ENCODE assay signal across 1 cellular context in the genomic region with DNA sequence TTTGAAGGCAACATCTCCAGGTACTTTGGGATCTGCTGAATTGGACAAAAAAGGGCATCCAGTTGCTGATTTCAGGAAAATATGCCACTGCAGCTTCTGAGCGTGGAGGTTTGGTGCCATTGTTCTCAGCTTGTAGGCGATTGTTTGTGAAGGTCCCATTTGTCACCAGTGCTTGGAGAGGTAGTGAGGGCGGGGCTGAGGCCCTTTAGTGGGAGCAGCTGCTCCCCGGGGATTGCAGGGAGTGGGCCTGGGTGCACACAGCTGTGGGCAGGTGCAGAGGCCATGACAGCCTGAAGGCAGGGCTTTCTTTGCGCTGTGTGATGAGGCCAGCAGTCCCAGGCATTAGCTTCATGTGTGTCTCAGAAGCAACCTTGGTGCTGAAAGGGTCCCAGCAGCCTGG.
TF ChIP-seq lines count a peak whose summit lies in the region.

No MANE protein-coding gene starts in this region.

TF ChIP-seq in GM23338, 12 proteins besides CTCF, POLR2A, EP300 and RAD21:
- TF ChIP-seq ZNF114 (CRISPR knock-in tag; IDR thresholded peaks at IDR 0.05) (no peak), EZH2 (IDR thresholded peaks at IDR 0.05; ENCODE audit: low read depth, unreplicated experiment) (no peak), STAT1 (IDR thresholded peaks at IDR 0.05; ENCODE audit: unreplicated experiment) (no peak), EZH2phosphoT487 (IDR thresholded peaks at IDR 0.05; ENCODE audit: unreplicated experiment) (no peak), ZNF331 (CRISPR knock-in tag; IDR thresholded peaks at IDR 0.05; ENCODE audit: low read depth) (no peak), JUNB (IDR thresholded peaks at IDR 0.05; ENCODE audit: unreplicated experiment) (no peak), POLR2AphosphoS5 (IDR thresholded peaks at IDR 0.05; ENCODE audit: low read depth) (no peak), NANOG (IDR thresholded peaks at IDR 0.05; ENCODE audit: borderline replicate concordance) (no peak), CREB1 (CRISPR knock-in tag; IDR thresholded peaks at IDR 0.05; ENCODE audit: low read depth) (no peak)
- TF ChIP-seq, protein P1, sequence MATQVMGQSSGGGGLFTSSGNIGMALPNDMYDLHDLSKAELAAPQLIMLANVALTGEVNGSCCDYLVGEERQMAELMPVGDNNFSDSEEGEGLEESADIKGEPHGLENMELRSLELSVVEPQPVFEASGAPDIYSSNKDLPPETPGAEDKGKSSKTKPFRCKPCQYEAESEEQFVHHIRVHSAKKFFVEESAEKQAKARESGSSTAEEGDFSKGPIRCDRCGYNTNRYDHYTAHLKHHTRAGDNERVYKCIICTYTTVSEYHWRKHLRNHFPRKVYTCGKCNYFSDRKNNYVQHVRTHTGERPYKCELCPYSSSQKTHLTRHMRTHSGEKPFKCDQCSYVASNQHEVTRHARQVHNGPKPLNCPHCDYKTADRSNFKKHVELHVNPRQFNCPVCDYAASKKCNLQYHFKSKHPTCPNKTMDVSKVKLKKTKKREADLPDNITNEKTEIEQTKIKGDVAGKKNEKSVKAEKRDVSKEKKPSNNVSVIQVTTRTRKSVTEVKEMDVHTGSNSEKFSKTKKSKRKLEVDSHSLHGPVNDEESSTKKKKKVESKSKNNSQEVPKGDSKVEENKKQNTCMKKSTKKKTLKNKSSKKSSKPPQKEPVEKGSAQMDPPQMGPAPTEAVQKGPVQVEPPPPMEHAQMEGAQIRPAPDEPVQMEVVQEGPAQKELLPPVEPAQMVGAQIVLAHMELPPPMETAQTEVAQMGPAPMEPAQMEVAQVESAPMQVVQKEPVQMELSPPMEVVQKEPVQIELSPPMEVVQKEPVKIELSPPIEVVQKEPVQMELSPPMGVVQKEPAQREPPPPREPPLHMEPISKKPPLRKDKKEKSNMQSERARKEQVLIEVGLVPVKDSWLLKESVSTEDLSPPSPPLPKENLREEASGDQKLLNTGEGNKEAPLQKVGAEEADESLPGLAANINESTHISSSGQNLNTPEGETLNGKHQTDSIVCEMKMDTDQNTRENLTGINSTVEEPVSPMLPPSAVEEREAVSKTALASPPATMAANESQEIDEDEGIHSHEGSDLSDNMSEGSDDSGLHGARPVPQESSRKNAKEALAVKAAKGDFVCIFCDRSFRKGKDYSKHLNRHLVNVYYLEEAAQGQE (IDR thresholded peaks at IDR 0.05; ENCODE audit: unreplicated experiment): no peak
- TF ChIP-seq, protein P2, sequence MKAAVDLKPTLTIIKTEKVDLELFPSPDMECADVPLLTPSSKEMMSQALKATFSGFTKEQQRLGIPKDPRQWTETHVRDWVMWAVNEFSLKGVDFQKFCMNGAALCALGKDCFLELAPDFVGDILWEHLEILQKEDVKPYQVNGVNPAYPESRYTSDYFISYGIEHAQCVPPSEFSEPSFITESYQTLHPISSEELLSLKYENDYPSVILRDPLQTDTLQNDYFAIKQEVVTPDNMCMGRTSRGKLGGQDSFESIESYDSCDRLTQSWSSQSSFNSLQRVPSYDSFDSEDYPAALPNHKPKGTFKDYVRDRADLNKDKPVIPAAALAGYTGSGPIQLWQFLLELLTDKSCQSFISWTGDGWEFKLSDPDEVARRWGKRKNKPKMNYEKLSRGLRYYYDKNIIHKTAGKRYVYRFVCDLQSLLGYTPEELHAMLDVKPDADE (IDR thresholded peaks at IDR 0.05): no peak
- TF ChIP-seq, protein P3, sequence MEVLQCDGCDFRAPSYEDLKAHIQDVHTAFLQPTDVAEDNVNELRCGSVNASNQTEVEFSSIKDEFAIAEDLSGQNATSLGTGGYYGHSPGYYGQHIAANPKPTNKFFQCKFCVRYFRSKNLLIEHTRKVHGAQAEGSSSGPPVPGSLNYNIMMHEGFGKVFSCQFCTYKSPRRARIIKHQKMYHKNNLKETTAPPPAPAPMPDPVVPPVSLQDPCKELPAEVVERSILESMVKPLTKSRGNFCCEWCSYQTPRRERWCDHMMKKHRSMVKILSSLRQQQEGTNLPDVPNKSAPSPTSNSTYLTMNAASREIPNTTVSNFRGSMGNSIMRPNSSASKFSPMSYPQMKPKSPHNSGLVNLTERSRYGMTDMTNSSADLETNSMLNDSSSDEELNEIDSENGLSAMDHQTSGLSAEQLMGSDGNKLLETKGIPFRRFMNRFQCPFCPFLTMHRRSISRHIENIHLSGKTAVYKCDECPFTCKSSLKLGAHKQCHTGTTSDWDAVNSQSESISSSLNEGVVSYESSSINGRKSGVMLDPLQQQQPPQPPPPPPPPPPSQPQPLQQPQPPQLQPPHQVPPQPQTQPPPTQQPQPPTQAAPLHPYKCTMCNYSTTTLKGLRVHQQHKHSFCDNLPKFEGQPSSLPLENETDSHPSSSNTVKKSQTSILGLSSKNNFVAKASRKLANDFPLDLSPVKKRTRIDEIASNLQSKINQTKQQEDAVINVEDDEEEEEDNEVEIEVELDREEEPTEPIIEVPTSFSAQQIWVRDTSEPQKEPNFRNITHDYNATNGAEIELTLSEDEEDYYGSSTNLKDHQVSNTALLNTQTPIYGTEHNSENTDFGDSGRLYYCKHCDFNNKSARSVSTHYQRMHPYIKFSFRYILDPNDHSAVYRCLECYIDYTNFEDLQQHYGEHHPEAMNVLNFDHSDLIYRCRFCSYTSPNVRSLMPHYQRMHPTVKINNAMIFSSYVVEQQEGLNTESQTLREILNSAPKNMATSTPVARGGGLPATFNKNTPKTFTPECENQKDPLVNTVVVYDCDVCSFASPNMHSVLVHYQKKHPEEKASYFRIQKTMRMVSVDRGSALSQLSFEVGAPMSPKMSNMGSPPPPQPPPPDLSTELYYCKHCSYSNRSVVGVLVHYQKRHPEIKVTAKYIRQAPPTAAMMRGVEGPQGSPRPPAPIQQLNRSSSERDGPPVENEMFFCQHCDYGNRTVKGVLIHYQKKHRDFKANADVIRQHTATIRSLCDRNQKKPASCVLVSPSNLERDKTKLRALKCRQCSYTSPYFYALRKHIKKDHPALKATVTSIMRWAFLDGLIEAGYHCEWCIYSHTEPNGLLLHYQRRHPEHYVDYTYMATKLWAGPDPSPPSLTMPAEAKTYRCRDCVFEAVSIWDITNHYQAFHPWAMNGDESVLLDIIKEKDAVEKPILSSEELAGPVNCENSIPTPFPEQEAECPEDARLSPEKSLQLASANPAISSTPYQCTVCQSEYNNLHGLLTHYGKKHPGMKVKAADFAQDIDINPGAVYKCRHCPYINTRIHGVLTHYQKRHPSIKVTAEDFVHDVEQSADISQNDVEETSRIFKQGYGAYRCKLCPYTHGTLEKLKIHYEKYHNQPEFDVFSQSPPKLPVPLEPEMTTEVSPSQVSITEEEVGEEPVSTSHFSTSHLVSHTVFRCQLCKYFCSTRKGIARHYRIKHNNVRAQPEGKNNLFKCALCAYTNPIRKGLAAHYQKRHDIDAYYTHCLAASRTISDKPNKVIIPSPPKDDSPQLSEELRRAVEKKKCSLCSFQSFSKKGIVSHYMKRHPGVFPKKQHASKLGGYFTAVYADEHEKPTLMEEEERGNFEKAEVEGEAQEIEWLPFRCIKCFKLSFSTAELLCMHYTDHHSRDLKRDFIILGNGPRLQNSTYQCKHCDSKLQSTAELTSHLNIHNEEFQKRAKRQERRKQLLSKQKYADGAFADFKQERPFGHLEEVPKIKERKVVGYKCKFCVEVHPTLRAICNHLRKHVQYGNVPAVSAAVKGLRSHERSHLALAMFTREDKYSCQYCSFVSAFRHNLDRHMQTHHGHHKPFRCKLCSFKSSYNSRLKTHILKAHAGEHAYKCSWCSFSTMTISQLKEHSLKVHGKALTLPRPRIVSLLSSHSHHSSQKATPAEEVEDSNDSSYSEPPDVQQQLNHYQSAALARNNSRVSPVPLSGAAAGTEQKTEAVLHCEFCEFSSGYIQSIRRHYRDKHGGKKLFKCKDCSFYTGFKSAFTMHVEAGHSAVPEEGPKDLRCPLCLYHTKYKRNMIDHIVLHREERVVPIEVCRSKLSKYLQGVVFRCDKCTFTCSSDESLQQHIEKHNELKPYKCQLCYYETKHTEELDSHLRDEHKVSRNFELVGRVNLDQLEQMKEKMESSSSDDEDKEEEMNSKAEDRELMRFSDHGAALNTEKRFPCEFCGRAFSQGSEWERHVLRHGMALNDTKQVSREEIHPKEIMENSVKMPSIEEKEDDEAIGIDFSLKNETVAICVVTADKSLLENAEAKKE (CRISPR knock-in tag; IDR thresholded peaks at IDR 0.05): no peak
